In genomic region chr19:38298841-38299680, GRCh38 we compare ENCODE assay signal across 15 cellular contexts. TPM values are rescaled to one million over a fixed set of nuclear protein-coding genes. Genes with fewer than 3 reads are reported as not detected.
DNase-seq lines count a peak whose midpoint lies in the region; ATAC-seq, FAIRE-seq and TF ChIP-seq lines count a peak whose summit lies in the region.
"Had no signal": no experiment of that assay in that cellular context is flagged by ENCODE, and none has a peak within 500 bp of the region (broad histone marks: within the 10 kb centered on the region; RNA-seq: fewer than 3 reads in every experiment).

No MANE protein-coding gene starts in this region.

- ATAC-seq in activated B cell treated with CpG ODN at 0.5 μM for 24 hours (ENCODE audit: low read depth), result no peak
- no peak for ATAC-seq in thoracic aorta (ENCODE audit: insufficient number of reproducible peaks, low FRiP score, low read depth)
- no peak for ATAC-seq in activated T-cell treated with anti-CD3 and anti-CD28 coated beads, Interleukin-2, amount 50 U/mL, for 4 hours
- ATAC-seq: natural killer cell had no signal

- no peaks in the 10 kb centered on the region for H3K9me3 ChIP-seq in keratinocyte (ENCODE audit: control insufficient read depth, low read depth, low read length)
- no peaks in the 10 kb centered on the region for H3K9me3 ChIP-seq in thoracic aorta
- H3K9me3 ChIP-seq: SJSA1 had no signal

- DNase-seq in HT-29 (ENCODE audit: low spot score) (peak; percentile 86), activated B cell treated with CpG ODN at 0.5 μM for 24 hours (no peak), keratinocyte (ENCODE audit: low read depth, low spot score) (no peak), thoracic aorta (ENCODE audit: low spot score) (no peak), T-helper 9 cell (no peak)
- DNase-seq in activated effector memory CD4-positive, alpha-beta T cell treated with Interleukin-2 at 50 U/mL for 16 hours, result no peak
- no peak for DNase-seq in activated T-cell treated with anti-CD3 and anti-CD28 coated beads, Interleukin-2, amount 50 U/mL, for 4 hours
- DNase-seq: activated naive CD8-positive, alpha-beta T cell treated with anti-CD3 and anti-CD28 coated beads, Interleukin-2, amount 10 ng/mL, durations not matched to agents 7 days and 5 days; foreskin fibroblast; natural killer cell; NCI-H1436 treated with DMSO at 0.1 percent for 48 hours; NCI-H526 treated with DMSO at 0.1 percent for 48 hours had no signal

- peaks cover 5 to 6% of the 10 kb centered on the region in 2 experiments for H3K36me3 ChIP-seq in keratinocyte (ENCODE audit: control insufficient read depth in 2 of 2, extremely low read depth in 1 of 2, insufficient read depth in 2 of 2, low read length in 2 of 2)
- H3K36me3 ChIP-seq in thoracic aorta, result peaks cover 10% of the 10 kb centered on the region

- no peak overlapping the region for H3K4me3 Mint-ChIP-seq in activated B cell treated with CpG ODN at 0.5 μM for 24 hours
- H3K4me3 Mint-ChIP-seq in activated T-cell treated with anti-CD3 and anti-CD28 coated beads, Interleukin-2, amount 50 U/mL, for 4 hours, result no peak overlapping the region
- H3K4me3 Mint-ChIP-seq: activated naive CD8-positive, alpha-beta T cell treated with anti-CD3 and anti-CD28 coated beads, Interleukin-2, amount 10 ng/mL, durations not matched to agents 7 days and 5 days; IgD-negative memory B cell; natural killer cell had no signal

- peak overlapping the region; percentile 18 for H3K27ac Mint-ChIP-seq in activated B cell treated with CpG ODN at 0.5 μM for 24 hours
- H3K27ac Mint-ChIP-seq: activated naive CD8-positive, alpha-beta T cell treated with anti-CD3 and anti-CD28 coated beads, Interleukin-2, amount 10 ng/mL, durations not matched to agents 7 days and 5 days; IgD-negative memory B cell; natural killer cell had no signal

- dilution Hi-C loops in keratinocyte (cut with MboI; ENCODE audit: extremely low pct_ligation_motif_present, low sequenced_read_pairs), result no loop called here

- CTCF ChIA-PET in activated B cell treated with CpG ODN at 0.5 μM for 24 hours (lab: Charles Lee), result no interaction called here

- H3K27me3 Mint-ChIP-seq in activated B cell treated with CpG ODN at 0.5 μM for 24 hours, result no peaks in the 10 kb centered on the region
- no peaks in the 10 kb centered on the region for H3K27me3 Mint-ChIP-seq in activated T-cell treated with anti-CD3 and anti-CD28 coated beads, Interleukin-2, amount 50 U/mL, for 4 hours (ENCODE audit: low read depth)
- H3K27me3 Mint-ChIP-seq: activated naive CD8-positive, alpha-beta T cell treated with anti-CD3 and anti-CD28 coated beads, Interleukin-2, amount 10 ng/mL, durations not matched to agents 7 days and 5 days; IgD-negative memory B cell had no signal

- H4K20me1 ChIP-seq in keratinocyte (ENCODE audit: control insufficient read depth, extremely low read depth, insufficient read depth, low read length), result no peaks in the 10 kb centered on the region

- H3K4me1 ChIP-seq in keratinocyte (ENCODE audit: control insufficient read depth, extremely low read depth, insufficient read depth, low read length) (peaks cover 53% of the 10 kb centered on the region), thoracic aorta (ENCODE audit: control insufficient read depth in 1 of 2, low read depth in 2 of 2) (peaks cover 2 to 16% of the 10 kb centered on the region in 2 donors)

- POLR2A ChIA-PET in activated B cell treated with CpG ODN at 0.5 μM for 24 hours (lab: Charles Lee), result interaction anchor here (1.7 kb wide), 1 partner anchor 34 kb away, joined by 3 read pairs; no protein-coding TSS in a partner anchor

- no peaks in the 10 kb centered on the region for H3K9me1 ChIP-seq in keratinocyte (ENCODE audit: control insufficient read depth, extremely low read depth, insufficient read depth, low read length)

- intact Hi-C loops in activated B cell treated with CpG ODN at 0.5 μM for 24 hours (cut with micrococcal nuclease), result loop anchor here (5.0 kb wide), 1 partner anchor 37 kb away; the partner anchor contains the start of gene SPINT2

- H3K27ac ChIP-seq in keratinocyte (ENCODE audit: control insufficient read depth, insufficient read depth, low read length) (no peak overlapping the region), thoracic aorta (peak overlapping the region; percentile 71 to 79)
- H3K27ac ChIP-seq: SJSA1 had no signal

- peaks cover 6% of the 10 kb centered on the region for H3K79me2 ChIP-seq in keratinocyte (ENCODE audit: control insufficient read depth, insufficient read depth, low read length)

- H2AFZ ChIP-seq in keratinocyte (ENCODE audit: control insufficient read depth, low read length), result no peak overlapping the region

- no peak overlapping the region for H3K4me3 ChIP-seq in keratinocyte (ENCODE audit: control insufficient read depth in 2 of 3, extremely low read depth in 1 of 3, insufficient read depth in 2 of 3, low read depth in 1 of 3, low read length in 3 of 3)
- no peak overlapping the region for H3K4me3 ChIP-seq in thoracic aorta
- H3K4me3 ChIP-seq: SJSA1 had no signal

- H3K27me3 ChIP-seq in keratinocyte (ENCODE audit: control insufficient read depth, extremely low read depth, insufficient read depth, low read length), result no peaks in the 10 kb centered on the region
- no peaks in the 10 kb centered on the region for H3K27me3 ChIP-seq in thoracic aorta (replicated peaks; ENCODE audit: insufficient read depth)
- H3K27me3 ChIP-seq: SJSA1 had no signal

- H3K9me3 Mint-ChIP-seq in activated B cell treated with CpG ODN at 0.5 μM for 24 hours, result no peaks in the 10 kb centered on the region
- H3K9me3 Mint-ChIP-seq in activated T-cell treated with anti-CD3 and anti-CD28 coated beads, Interleukin-2, amount 50 U/mL, for 4 hours, result no peaks in the 10 kb centered on the region
- H3K9me3 Mint-ChIP-seq: activated naive CD8-positive, alpha-beta T cell treated with anti-CD3 and anti-CD28 coated beads, Interleukin-2, amount 10 ng/mL, durations not matched to agents 7 days and 5 days; IgD-negative memory B cell; natural killer cell had no signal

- H3K4me1 Mint-ChIP-seq in activated B cell treated with CpG ODN at 0.5 μM for 24 hours, result no peaks in the 10 kb centered on the region
- no peaks in the 10 kb centered on the region for H3K4me1 Mint-ChIP-seq in activated T-cell treated with anti-CD3 and anti-CD28 coated beads, Interleukin-2, amount 50 U/mL, for 4 hours (ENCODE audit: low read depth)
- H3K4me1 Mint-ChIP-seq: natural killer cell had no signal

- H3K9ac ChIP-seq in keratinocyte (ENCODE audit: control insufficient read depth, extremely low read depth, insufficient read depth, low read length), result no peak overlapping the region

- peak; percentile 44 for FAIRE-seq in keratinocyte (lab: Jason Lieb, UNC)
- FAIRE-seq: islet of Langerhans had no signal

- no peak overlapping the region for H3K4me2 ChIP-seq in keratinocyte (ENCODE audit: control insufficient read depth, extremely low read depth, insufficient read depth, low read depth, low read length)

- peaks cover 8% of the 10 kb centered on the region for H3K36me3 Mint-ChIP-seq in activated B cell treated with CpG ODN at 0.5 μM for 24 hours (ENCODE audit: low read depth)
- no peaks in the 10 kb centered on the region for H3K36me3 Mint-ChIP-seq in activated T-cell treated with anti-CD3 and anti-CD28 coated beads, Interleukin-2, amount 50 U/mL, for 4 hours (ENCODE audit: insufficient read depth)
- H3K36me3 Mint-ChIP-seq: natural killer cell had no signal

- no peak for TF ChIP-seq CTCF in activated B cell treated with CpG ODN at 0.5 μM for 24 hours (IDR thresholded peaks at IDR 0.05)
- TF ChIP-seq CTCF in keratinocyte (optimal IDR thresholded peaks at IDR 0.05 in 1 of 3, IDR thresholded peaks at IDR 0.05 in 1 of 3, conservative IDR thresholded peaks at IDR 0.05 in 1 of 3; ENCODE audit: extremely low read depth in 1 of 3, insufficient read depth in 2 of 3, low read length in 3 of 3), result no peak
- no peak for TF ChIP-seq CTCF in thoracic aorta (IDR thresholded peaks at IDR 0.05)

RNA-seq across cellular contexts. Expression of gene C19orf33, which starts 5.0 kb away (rescaled TPM):
- total RNA-seq in HT-29 (2014; rRNA removed; shearing (Covaris generic)), result 1,318 and 1,477 TPM in 2 replicates
- total RNA-seq in activated B cell treated with CpG ODN at 0.5 μM for 24 hours (0.58 TPM in 1 of 2 replicates, not detected in the other), thoracic aorta (1 to 10 TPM in 1 of 2 donors, not detected in 1; 6.7 TPM)
- 302 to 496 TPM (median 366 TPM) in 3 replicates for polyA plus RNA-seq in keratinocyte
- 241 TPM for polyA plus RNA-seq in keratinocyte (2011; ENCODE audit: low read depth)
- 214 and 781 TPM in 2 replicates for polyA plus RNA-seq in keratinocyte (2011; cell fraction: cytosol; rRNA removed)
- polyA plus RNA-seq in keratinocyte (2011; cell fraction: nucleus; rRNA removed), result 102 and 139 TPM in 2 replicates
- 360 and 816 TPM in 2 replicates for polyA plus RNA-seq in keratinocyte (2012; ENCODE audit: low replicate concordance)
- 35.2 to 58.7 TPM (median 44.3 TPM) in 3 replicates for polyA minus RNA-seq in keratinocyte
- polyA minus RNA-seq in keratinocyte (2011; cell fraction: cytosol; rRNA and poly(A)+ RNA removed), result 220 TPM
- 42.0 and 55.5 TPM in 2 replicates for polyA minus RNA-seq in keratinocyte (2011; cell fraction: nucleus; rRNA and poly(A)+ RNA removed)
- not detected for total RNA-seq in activated T-cell treated with anti-CD3 and anti-CD28 coated beads, Interleukin-2, amount 50 U/mL, for 4 hours
- total RNA-seq: activated naive CD8-positive, alpha-beta T cell treated with anti-CD3 and anti-CD28 coated beads, Interleukin-2, amount 10 ng/mL, durations not matched to agents 7 days and 5 days; SJSA1 had no signal

RNA-seq across cellular contexts. Expression of gene YIF1B, which starts 16.7 kb away (rescaled TPM):
- total RNA-seq in HT-29 (2014; rRNA removed; shearing (Covaris generic)), result 137 and 149 TPM in 2 replicates
- total RNA-seq in activated B cell treated with CpG ODN at 0.5 μM for 24 hours (28.7 and 30.1 TPM in 2 replicates), thoracic aorta (10 to 100 TPM; 14.9 to 31.0 TPM)
- polyA plus RNA-seq in keratinocyte, result 38.1 to 66.5 TPM (median 47.6 TPM) in 3 replicates
- polyA plus RNA-seq in keratinocyte (2011; ENCODE audit: low read depth), result 7.4 TPM
- 29.0 and 58.3 TPM in 2 replicates for polyA plus RNA-seq in keratinocyte (2011; cell fraction: cytosol; rRNA removed)
- 25.8 and 36.8 TPM in 2 replicates for polyA plus RNA-seq in keratinocyte (2011; cell fraction: nucleus; rRNA removed)
- 26.1 and 50.0 TPM in 2 replicates for polyA plus RNA-seq in keratinocyte (2012; ENCODE audit: low replicate concordance)
- 40.3 to 62.6 TPM (median 40.9 TPM) in 3 replicates for polyA minus RNA-seq in keratinocyte
- polyA minus RNA-seq in keratinocyte (2011; cell fraction: cytosol; rRNA and poly(A)+ RNA removed), result 51.8 TPM
- polyA minus RNA-seq in keratinocyte (2011; cell fraction: nucleus; rRNA and poly(A)+ RNA removed), result 12.3 and 12.4 TPM in 2 replicates
- total RNA-seq in activated T-cell treated with anti-CD3 and anti-CD28 coated beads, Interleukin-2, amount 50 U/mL, for 4 hours, result 10 to 100 TPM; 48.0 to 60.1 (median 50.4) TPM

RNA-seq across cellular contexts. Expression of gene KCNK6, which starts 20.6 kb away (rescaled TPM):
- total RNA-seq in HT-29 (2014; rRNA removed; shearing (Covaris generic)), result 10.3 and 13.9 TPM in 2 replicates
- total RNA-seq in activated B cell treated with CpG ODN at 0.5 μM for 24 hours (3.2 and 4.7 TPM in 2 replicates), thoracic aorta (10 to 100 TPM; 16.1 to 34.3 TPM)
- 23.9 to 33.7 TPM (median 29.1 TPM) in 3 replicates for polyA plus RNA-seq in keratinocyte
- polyA plus RNA-seq in keratinocyte (2011; ENCODE audit: low read depth), result 17.5 TPM
- 23.3 and 23.8 TPM in 2 replicates for polyA plus RNA-seq in keratinocyte (2011; cell fraction: cytosol; rRNA removed)
- 65.9 and 66.2 TPM in 2 replicates for polyA plus RNA-seq in keratinocyte (2011; cell fraction: nucleus; rRNA removed)
- 34.3 and 38.5 TPM in 2 replicates for polyA plus RNA-seq in keratinocyte (2012; ENCODE audit: low replicate concordance)
- polyA minus RNA-seq in keratinocyte, result 17.3 to 23.6 TPM (median 23.1 TPM) in 3 replicates
- 14.8 TPM for polyA minus RNA-seq in keratinocyte (2011; cell fraction: cytosol; rRNA and poly(A)+ RNA removed)
- 19.3 and 32.0 TPM in 2 replicates for polyA minus RNA-seq in keratinocyte (2011; cell fraction: nucleus; rRNA and poly(A)+ RNA removed)
- total RNA-seq in activated T-cell treated with anti-CD3 and anti-CD28 coated beads, Interleukin-2, amount 50 U/mL, for 4 hours, result 10 to 100 TPM in 1 of 3 donors, 1 to 10 TPM in 2; 9.2 to 10.9 (median 9.8) TPM

RNA-seq across cellular contexts. Expression of gene SPINT2, which starts 34.7 kb away (rescaled TPM):
- total RNA-seq in HT-29 (2014; rRNA removed; shearing (Covaris generic)), result 2,475 and 2,514 TPM in 2 replicates
- total RNA-seq in activated B cell treated with CpG ODN at 0.5 μM for 24 hours, result 70.3 and 73.4 TPM in 2 replicates
- 362 to 472 TPM (median 363 TPM) in 3 replicates for polyA plus RNA-seq in keratinocyte
- polyA plus RNA-seq in keratinocyte (2011; ENCODE audit: low read depth), result 293 TPM
- 250 and 352 TPM in 2 replicates for polyA plus RNA-seq in keratinocyte (2011; cell fraction: cytosol; rRNA removed)
- polyA plus RNA-seq in keratinocyte (2011; cell fraction: nucleus; rRNA removed), result 891 and 980 TPM in 2 replicates
- polyA plus RNA-seq in keratinocyte (2012; ENCODE audit: low replicate concordance), result 601 and 646 TPM in 2 replicates
- 182 to 293 TPM (median 269 TPM) in 3 replicates for polyA minus RNA-seq in keratinocyte
- 465 TPM for polyA minus RNA-seq in keratinocyte (2011; cell fraction: cytosol; rRNA and poly(A)+ RNA removed)
- polyA minus RNA-seq in keratinocyte (2011; cell fraction: nucleus; rRNA and poly(A)+ RNA removed), result 290 and 325 TPM in 2 replicates
- total RNA-seq in thoracic aorta, result 100 to 1,000 TPM; 218 to 480 TPM
- total RNA-seq in activated T-cell treated with anti-CD3 and anti-CD28 coated beads, Interleukin-2, amount 50 U/mL, for 4 hours, result 10 to 100 TPM; 15.6 to 27.5 (median 20.6) TPM
- total RNA-seq: SJSA1 had no signal

RNA-seq across cellular contexts. Expression of gene CATSPERG, which starts 36.6 kb away (rescaled TPM):
- total RNA-seq in HT-29 (2014; rRNA removed; shearing (Covaris generic)), result 4.0 and 10.5 TPM in 2 replicates
- total RNA-seq in activated B cell treated with CpG ODN at 0.5 μM for 24 hours, result 11.8 and 22.8 TPM in 2 replicates
- 0.21 to 0.73 TPM (median 0.35 TPM) in 3 replicates for polyA plus RNA-seq in keratinocyte
- polyA plus RNA-seq in keratinocyte (2011; ENCODE audit: low read depth), result 2.3 TPM
- 0.28 TPM in 1 of 2 replicates, not detected in the other for polyA plus RNA-seq in keratinocyte (2011; cell fraction: cytosol; rRNA removed)
- 1.5 and 3.3 TPM in 2 replicates for polyA plus RNA-seq in keratinocyte (2011; cell fraction: nucleus; rRNA removed)
- 0.28 and 2.7 TPM in 2 replicates for polyA plus RNA-seq in keratinocyte (2012; ENCODE audit: low replicate concordance)
- polyA minus RNA-seq in keratinocyte, result 1.2 to 1.5 TPM in 2 of 3 replicates, not detected in the other
- polyA minus RNA-seq in keratinocyte (2011; cell fraction: cytosol; rRNA and poly(A)+ RNA removed), result 3.5 TPM
- 1.7 and 2.1 TPM in 2 replicates for polyA minus RNA-seq in keratinocyte (2011; cell fraction: nucleus; rRNA and poly(A)+ RNA removed)
- total RNA-seq in thoracic aorta, result 10 to 100 TPM in 1 of 2 donors, 1 to 10 TPM in 1; 8.7 to 11.9 TPM
- 1 to 10 TPM; 2.4 to 3.1 (median 3.0) TPM for total RNA-seq in activated T-cell treated with anti-CD3 and anti-CD28 coated beads, Interleukin-2, amount 50 U/mL, for 4 hours

Comparison
In these comparisons a context has a peak if more than half of its experiments do, and no peak if none do; other contexts are left out.
1. RNA of gene C19orf33, which starts 5.0 kb away (total RNA-seq): 1,318 to 1,477 TPM in HT-29; 6.7 TPM in thoracic aorta, 0.58 TPM in activated B cell treated with CpG ODN at 0.5 μM for 24 hours and not detected in activated T-cell treated with anti-CD3 and anti-CD28 coated beads, Interleukin-2, amount 50 U/mL, for 4 hours; every median in the first group is over 100 times any median in the second.